Comparison of ENCODE assay signal across 26 cellular contexts in genomic region chr9:1986341-1986740, GRCh38.
"Had no signal": no experiment of that assay in that cellular context is flagged by ENCODE, and none has a peak within 500 bp of the region (broad histone marks: within the 10 kb centered on the region; RNA-seq: fewer than 3 reads in every experiment).

No MANE protein-coding gene starts in this region.

- H3K9me3 ChIP-seq: colonic mucosa, esophagus muscularis mucosa, esophagus squamous epithelium, gastrocnemius medialis, gastroesophageal sphincter had no signal

- H3K4me1 ChIP-seq: colonic mucosa, esophagus muscularis mucosa, foreskin keratinocyte, gastrocnemius medialis, gastroesophageal sphincter, heart left ventricle, heart right ventricle had no signal

- DNase-seq: colonic mucosa; cortex of kidney; dermis blood vessel endothelial cell; dorsolateral prefrontal cortex; effector CD4-positive, alpha-beta T cell; effector CD8-positive, alpha-beta T cell; effector memory CD4-positive, alpha-beta T cell; effector memory CD8-positive, alpha-beta T cell; endodermal cell; erythroblast; esophagus squamous epithelium; foreskin fibroblast; foreskin keratinocyte; foreskin melanocyte; gastrocnemius medialis; glutamatergic neuron; head of caudate nucleus; heart left ventricle; heart right ventricle had no signal

- H3K4me3 ChIP-seq: colonic mucosa, coronary artery, dorsolateral prefrontal cortex, esophagus muscularis mucosa, esophagus squamous epithelium, gastrocnemius medialis, gastroesophageal sphincter, heart left ventricle, heart right ventricle had no signal

- ATAC-seq: effector memory CD8-positive, alpha-beta T cell; esophagus mucosa; foreskin keratinocyte; gastrocnemius medialis; gastroesophageal sphincter; heart left ventricle; heart right ventricle had no signal

- FAIRE-seq: endothelial cell of umbilical vein, frontal cortex had no signal

- H3K27me3 ChIP-seq: colonic mucosa, dorsolateral prefrontal cortex, esophagus muscularis mucosa, esophagus squamous epithelium, foreskin keratinocyte, gastrocnemius medialis, gastroesophageal sphincter, heart left ventricle, heart right ventricle had no signal

- H3K27ac ChIP-seq: colonic mucosa, coronary artery, dorsolateral prefrontal cortex, epithelial cell of prostate, esophagus muscularis mucosa, esophagus squamous epithelium, foreskin keratinocyte, gastrocnemius medialis, gastroesophageal sphincter, heart left ventricle, heart right ventricle had no signal

- H3K36me3 ChIP-seq: colonic mucosa, esophagus muscularis mucosa, esophagus squamous epithelium, gastrocnemius medialis, gastroesophageal sphincter, heart left ventricle, heart right ventricle had no signal
